Comparison of ENCODE assay signal across 1 cellular context in the genomic region with DNA sequence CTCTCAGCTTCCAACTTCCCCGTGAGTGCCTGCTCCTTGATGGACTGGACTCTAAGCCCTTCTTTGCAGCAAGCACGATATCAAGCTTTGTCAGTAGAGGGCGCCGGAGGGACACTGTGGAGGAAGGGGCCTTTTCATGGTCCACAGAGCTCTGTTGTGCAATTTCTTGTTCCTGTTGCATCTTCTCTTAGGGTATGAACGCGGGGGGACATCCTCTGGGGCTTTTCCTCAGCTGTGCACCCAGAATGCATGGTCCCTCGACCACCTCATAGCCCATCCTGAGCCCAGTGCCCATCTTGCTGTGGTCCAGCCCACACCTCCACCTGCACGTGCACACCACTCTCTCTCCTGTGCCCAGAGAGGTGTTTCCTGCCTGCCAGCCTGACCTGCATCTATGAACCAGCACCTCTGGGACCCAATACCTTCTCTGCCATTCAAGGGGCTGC.
TF ChIP-seq lines count a peak whose summit lies in the region.

No MANE protein-coding gene starts in this region.

TF ChIP-seq in HEK293, 187 proteins besides CTCF, POLR2A, EP300 and RAD21 (continued from another document and continues in another):
- TF ChIP-seq, protein P1, sequence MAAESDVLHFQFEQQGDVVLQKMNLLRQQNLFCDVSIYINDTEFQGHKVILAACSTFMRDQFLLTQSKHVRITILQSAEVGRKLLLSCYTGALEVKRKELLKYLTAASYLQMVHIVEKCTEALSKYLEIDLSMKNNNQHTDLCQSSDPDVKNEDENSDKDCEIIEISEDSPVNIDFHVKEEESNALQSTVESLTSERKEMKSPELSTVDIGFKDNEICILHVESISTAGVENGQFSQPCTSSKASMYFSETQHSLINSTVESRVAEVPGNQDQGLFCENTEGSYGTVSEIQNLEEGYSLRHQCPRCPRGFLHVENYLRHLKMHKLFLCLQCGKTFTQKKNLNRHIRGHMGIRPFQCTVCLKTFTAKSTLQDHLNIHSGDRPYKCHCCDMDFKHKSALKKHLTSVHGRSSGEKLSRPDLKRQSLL (tag by site-specific recombination; IDR thresholded peaks at IDR 0.05), result no peak
- TF ChIP-seq ZNF157 (tag by site-specific recombination; IDR thresholded peaks at IDR 0.05) (no peak), ZNF76 (tag by site-specific recombination; IDR thresholded peaks at IDR 0.05; ENCODE audit: borderline replicate concordance, low read depth) (no peak), OSR2 (tag by site-specific recombination; IDR thresholded peaks at IDR 0.05) (no peak), SCRT1 (tag by site-specific recombination; IDR thresholded peaks at IDR 0.05; ENCODE audit: borderline replicate concordance) (peak; percentile 57; the same call in 1 of the 2 replicates), ZNF830 (tag by site-specific recombination; IDR thresholded peaks at IDR 0.05; ENCODE audit: low read depth) (no peak), ZNF146 (tag by site-specific recombination; IDR thresholded peaks at IDR 0.05) (no peak), KLF1 (tag by site-specific recombination; IDR thresholded peaks at IDR 0.05) (no peak), SCRT2 (tag by site-specific recombination; IDR thresholded peaks at IDR 0.05) (peak; percentile 95), ZNF501 (tag by site-specific recombination; IDR thresholded peaks at IDR 0.05) (no peak), ZNF629 (tag by site-specific recombination; IDR thresholded peaks at IDR 0.05) (no peak), WT1 (tag by site-specific recombination; IDR thresholded peaks at IDR 0.05) (no peak), ZNF664 (tag by site-specific recombination; IDR thresholded peaks at IDR 0.05) (no peak), ZNF174 (tag by site-specific recombination; IDR thresholded peaks at IDR 0.05) (no peak), ZNF324 (tag by site-specific recombination; IDR thresholded peaks at IDR 0.05) (0 out of 2 replicates have a peak, but pooled peaks have one; percentile 63), ZBTB20 (tag by site-specific recombination; IDR thresholded peaks at IDR 0.05) (no peak), ZBTB17 (tag by site-specific recombination; IDR thresholded peaks at IDR 0.05) (0 out of 2 replicates have a peak, but pooled peaks have one; percentile 7), ZFP41 (tag by site-specific recombination; IDR thresholded peaks at IDR 0.05; ENCODE audit: borderline replicate concordance) (no peak), ZNF558 (tag by site-specific recombination; IDR thresholded peaks at IDR 0.05) (no peak), ZNF366 (tag by site-specific recombination; conservative IDR thresholded peaks at IDR 0.05) (no peak), ZBTB7A (tag by site-specific recombination; IDR thresholded peaks at IDR 0.05; ENCODE audit: low read depth) (no peak), ZNF274 (IDR thresholded peaks at IDR 0.05; ENCODE audit: low read length) (no peak), ZNF274 (tag by site-specific recombination; IDR thresholded peaks at IDR 0.05; ENCODE audit: borderline replicate concordance) (no peak), FEZF1 (tag by site-specific recombination; IDR thresholded peaks at IDR 0.05) (peak; percentile 29), ZNF660 (tag by site-specific recombination; IDR thresholded peaks at IDR 0.05) (peak; percentile 80), ZNF571 (tag by site-specific recombination; IDR thresholded peaks at IDR 0.05) (no peak), ZNF24 (tag by site-specific recombination; IDR thresholded peaks at IDR 0.05) (no peak), ZNF184 (tag by site-specific recombination; IDR thresholded peaks at IDR 0.05) (no peak), ZNF843 (tag by site-specific recombination; IDR thresholded peaks at IDR 0.05) (no peak), ZSCAN16 (tag by site-specific recombination; IDR thresholded peaks at IDR 0.05) (no peak), ZSCAN30 (tag by site-specific recombination; IDR thresholded peaks at IDR 0.05) (0 out of 2 replicates have a peak, but pooled peaks have one; percentile 40), ZNF654 (tag by site-specific recombination; IDR thresholded peaks at IDR 0.05; ENCODE audit: low read depth) (peak; percentile 93), MZF1 (tag by site-specific recombination; IDR thresholded peaks at IDR 0.05; ENCODE audit: borderline replicate concordance) (no peak), SP2 (tag by site-specific recombination; IDR thresholded peaks at IDR 0.05) (no peak), ZNF707 (tag by site-specific recombination; IDR thresholded peaks at IDR 0.05) (no peak), YY2 (tag by site-specific recombination; IDR thresholded peaks at IDR 0.05) (no peak), ZNF132 (tag by site-specific recombination; IDR thresholded peaks at IDR 0.05; ENCODE audit: borderline replicate concordance) (no peak), ZNF311 (tag by site-specific recombination; IDR thresholded peaks at IDR 0.05; ENCODE audit: borderline replicate concordance) (no peak), ZNF404 (tag by site-specific recombination; IDR thresholded peaks at IDR 0.05) (no peak), ZNF529 (tag by site-specific recombination; IDR thresholded peaks at IDR 0.05; ENCODE audit: insufficient replicate concordance) (no peak), ZNF626 (tag by site-specific recombination; IDR thresholded peaks at IDR 0.05) (no peak)
- TF ChIP-seq, protein P2, sequence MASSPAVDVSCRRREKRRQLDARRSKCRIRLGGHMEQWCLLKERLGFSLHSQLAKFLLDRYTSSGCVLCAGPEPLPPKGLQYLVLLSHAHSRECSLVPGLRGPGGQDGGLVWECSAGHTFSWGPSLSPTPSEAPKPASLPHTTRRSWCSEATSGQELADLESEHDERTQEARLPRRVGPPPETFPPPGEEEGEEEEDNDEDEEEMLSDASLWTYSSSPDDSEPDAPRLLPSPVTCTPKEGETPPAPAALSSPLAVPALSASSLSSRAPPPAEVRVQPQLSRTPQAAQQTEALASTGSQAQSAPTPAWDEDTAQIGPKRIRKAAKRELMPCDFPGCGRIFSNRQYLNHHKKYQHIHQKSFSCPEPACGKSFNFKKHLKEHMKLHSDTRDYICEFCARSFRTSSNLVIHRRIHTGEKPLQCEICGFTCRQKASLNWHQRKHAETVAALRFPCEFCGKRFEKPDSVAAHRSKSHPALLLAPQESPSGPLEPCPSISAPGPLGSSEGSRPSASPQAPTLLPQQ (tag by site-specific recombination; IDR thresholded peaks at IDR 0.05), result peak; percentile 63
- TF ChIP-seq, protein P3, sequence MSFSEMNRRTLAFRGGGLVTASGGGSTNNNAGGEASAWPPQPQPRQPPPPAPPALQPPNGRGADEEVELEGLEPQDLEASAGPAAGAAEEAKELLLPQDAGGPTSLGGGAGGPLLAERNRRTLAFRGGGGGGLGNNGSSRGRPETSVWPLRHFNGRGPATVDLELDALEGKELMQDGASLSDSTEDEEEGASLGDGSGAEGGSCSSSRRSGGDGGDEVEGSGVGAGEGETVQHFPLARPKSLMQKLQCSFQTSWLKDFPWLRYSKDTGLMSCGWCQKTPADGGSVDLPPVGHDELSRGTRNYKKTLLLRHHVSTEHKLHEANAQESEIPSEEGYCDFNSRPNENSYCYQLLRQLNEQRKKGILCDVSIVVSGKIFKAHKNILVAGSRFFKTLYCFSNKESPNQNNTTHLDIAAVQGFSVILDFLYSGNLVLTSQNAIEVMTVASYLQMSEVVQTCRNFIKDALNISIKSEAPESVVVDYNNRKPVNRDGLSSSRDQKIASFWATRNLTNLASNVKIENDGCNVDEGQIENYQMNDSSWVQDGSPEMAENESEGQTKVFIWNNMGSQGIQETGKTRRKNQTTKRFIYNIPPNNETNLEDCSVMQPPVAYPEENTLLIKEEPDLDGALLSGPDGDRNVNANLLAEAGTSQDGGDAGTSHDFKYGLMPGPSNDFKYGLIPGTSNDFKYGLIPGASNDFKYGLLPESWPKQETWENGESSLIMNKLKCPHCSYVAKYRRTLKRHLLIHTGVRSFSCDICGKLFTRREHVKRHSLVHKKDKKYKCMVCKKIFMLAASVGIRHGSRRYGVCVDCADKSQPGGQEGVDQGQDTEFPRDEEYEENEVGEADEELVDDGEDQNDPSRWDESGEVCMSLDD (tag by site-specific recombination; IDR thresholded peaks at IDR 0.05), result no peak
- TF ChIP-seq, protein P4, sequence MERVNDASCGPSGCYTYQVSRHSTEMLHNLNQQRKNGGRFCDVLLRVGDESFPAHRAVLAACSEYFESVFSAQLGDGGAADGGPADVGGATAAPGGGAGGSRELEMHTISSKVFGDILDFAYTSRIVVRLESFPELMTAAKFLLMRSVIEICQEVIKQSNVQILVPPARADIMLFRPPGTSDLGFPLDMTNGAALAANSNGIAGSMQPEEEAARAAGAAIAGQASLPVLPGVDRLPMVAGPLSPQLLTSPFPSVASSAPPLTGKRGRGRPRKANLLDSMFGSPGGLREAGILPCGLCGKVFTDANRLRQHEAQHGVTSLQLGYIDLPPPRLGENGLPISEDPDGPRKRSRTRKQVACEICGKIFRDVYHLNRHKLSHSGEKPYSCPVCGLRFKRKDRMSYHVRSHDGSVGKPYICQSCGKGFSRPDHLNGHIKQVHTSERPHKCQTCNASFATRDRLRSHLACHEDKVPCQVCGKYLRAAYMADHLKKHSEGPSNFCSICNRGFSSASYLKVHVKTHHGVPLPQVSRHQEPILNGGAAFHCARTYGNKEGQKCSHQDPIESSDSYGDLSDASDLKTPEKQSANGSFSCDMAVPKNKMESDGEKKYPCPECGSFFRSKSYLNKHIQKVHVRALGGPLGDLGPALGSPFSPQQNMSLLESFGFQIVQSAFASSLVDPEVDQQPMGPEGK (tag by site-specific recombination; IDR thresholded peaks at IDR 0.05), result peak; percentile 55
- TF ChIP-seq, protein P5, sequence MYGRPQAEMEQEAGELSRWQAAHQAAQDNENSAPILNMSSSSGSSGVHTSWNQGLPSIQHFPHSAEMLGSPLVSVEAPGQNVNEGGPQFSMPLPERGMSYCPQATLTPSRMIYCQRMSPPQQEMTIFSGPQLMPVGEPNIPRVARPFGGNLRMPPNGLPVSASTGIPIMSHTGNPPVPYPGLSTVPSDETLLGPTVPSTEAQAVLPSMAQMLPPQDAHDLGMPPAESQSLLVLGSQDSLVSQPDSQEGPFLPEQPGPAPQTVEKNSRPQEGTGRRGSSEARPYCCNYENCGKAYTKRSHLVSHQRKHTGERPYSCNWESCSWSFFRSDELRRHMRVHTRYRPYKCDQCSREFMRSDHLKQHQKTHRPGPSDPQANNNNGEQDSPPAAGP (tag by site-specific recombination; IDR thresholded peaks at IDR 0.05), result no peak
- TF ChIP-seq, protein P6, sequence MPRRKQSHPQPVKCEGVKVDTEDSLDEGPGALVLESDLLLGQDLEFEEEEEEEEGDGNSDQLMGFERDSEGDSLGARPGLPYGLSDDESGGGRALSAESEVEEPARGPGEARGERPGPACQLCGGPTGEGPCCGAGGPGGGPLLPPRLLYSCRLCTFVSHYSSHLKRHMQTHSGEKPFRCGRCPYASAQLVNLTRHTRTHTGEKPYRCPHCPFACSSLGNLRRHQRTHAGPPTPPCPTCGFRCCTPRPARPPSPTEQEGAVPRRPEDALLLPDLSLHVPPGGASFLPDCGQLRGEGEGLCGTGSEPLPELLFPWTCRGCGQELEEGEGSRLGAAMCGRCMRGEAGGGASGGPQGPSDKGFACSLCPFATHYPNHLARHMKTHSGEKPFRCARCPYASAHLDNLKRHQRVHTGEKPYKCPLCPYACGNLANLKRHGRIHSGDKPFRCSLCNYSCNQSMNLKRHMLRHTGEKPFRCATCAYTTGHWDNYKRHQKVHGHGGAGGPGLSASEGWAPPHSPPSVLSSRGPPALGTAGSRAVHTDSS (tag by site-specific recombination; IDR thresholded peaks at IDR 0.05), result 0 out of 2 replicates have a peak, but pooled peaks have one; percentile 33
- TF ChIP-seq, protein P7, sequence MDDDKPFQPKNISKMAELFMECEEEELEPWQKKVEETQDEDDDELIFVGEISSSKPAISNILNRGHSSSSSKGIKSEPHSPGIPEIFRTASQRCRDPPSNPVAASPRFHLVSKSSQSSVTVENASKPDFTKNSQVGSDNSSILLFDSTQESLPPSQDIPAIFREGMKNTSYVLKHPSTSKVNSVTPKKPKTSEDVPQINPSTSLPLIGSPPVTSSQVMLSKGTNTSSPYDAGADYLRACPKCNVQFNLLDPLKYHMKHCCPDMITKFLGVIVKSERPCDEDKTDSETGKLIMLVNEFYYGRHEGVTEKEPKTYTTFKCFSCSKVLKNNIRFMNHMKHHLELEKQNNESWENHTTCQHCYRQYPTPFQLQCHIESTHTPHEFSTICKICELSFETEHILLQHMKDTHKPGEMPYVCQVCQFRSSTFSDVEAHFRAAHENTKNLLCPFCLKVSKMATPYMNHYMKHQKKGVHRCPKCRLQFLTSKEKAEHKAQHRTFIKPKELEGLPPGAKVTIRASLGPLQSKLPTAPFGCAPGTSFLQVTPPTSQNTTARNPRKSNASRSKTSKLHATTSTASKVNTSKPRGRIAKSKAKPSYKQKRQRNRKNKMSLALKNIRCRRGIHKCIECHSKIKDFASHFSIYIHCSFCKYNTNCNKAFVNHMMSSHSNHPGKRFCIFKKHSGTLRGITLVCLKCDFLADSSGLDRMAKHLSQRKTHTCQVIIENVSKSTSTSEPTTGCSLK (tag by site-specific recombination; IDR thresholded peaks at IDR 0.05), result no peak
- TF ChIP-seq, protein P8, sequence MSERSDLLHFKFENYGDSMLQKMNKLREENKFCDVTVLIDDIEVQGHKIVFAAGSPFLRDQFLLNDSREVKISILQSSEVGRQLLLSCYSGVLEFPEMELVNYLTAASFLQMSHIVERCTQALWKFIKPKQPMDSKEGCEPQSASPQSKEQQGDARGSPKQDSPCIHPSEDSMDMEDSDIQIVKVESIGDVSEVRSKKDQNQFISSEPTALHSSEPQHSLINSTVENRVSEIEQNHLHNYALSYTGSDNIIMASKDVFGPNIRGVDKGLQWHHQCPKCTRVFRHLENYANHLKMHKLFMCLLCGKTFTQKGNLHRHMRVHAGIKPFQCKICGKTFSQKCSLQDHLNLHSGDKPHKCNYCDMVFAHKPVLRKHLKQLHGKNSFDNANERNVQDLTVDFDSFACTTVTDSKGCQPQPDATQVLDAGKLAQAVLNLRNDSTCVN (tag by site-specific recombination; optimal IDR thresholded peaks at IDR 0.05), result no peak
- TF ChIP-seq, protein P9, sequence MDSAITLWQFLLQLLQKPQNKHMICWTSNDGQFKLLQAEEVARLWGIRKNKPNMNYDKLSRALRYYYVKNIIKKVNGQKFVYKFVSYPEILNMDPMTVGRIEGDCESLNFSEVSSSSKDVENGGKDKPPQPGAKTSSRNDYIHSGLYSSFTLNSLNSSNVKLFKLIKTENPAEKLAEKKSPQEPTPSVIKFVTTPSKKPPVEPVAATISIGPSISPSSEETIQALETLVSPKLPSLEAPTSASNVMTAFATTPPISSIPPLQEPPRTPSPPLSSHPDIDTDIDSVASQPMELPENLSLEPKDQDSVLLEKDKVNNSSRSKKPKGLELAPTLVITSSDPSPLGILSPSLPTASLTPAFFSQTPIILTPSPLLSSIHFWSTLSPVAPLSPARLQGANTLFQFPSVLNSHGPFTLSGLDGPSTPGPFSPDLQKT (IDR thresholded peaks at IDR 0.05; ENCODE audit: borderline replicate concordance, low read depth, low read length), result no peak
- TF ChIP-seq, protein P10, sequence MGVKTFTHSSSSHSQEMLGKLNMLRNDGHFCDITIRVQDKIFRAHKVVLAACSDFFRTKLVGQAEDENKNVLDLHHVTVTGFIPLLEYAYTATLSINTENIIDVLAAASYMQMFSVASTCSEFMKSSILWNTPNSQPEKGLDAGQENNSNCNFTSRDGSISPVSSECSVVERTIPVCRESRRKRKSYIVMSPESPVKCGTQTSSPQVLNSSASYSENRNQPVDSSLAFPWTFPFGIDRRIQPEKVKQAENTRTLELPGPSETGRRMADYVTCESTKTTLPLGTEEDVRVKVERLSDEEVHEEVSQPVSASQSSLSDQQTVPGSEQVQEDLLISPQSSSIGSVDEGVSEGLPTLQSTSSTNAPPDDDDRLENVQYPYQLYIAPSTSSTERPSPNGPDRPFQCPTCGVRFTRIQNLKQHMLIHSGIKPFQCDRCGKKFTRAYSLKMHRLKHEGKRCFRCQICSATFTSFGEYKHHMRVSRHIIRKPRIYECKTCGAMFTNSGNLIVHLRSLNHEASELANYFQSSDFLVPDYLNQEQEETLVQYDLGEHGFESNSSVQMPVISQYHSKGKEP (tag by site-specific recombination; IDR thresholded peaks at IDR 0.05), result no peak
